In genomic region chr15:80674245-80674614, GRCh38 we compare ENCODE assay signal across 19 cellular contexts. TPM values are rescaled to one million over a fixed set of nuclear protein-coding genes. Genes with fewer than 3 reads are reported as not detected.
DNase-seq lines count a peak whose midpoint lies in the region; ATAC-seq and TF ChIP-seq lines count a peak whose summit lies in the region.
"Had no signal": no experiment of that assay in that cellular context is flagged by ENCODE, and none has a peak within 500 bp of the region (broad histone marks: within the 10 kb centered on the region; RNA-seq: fewer than 3 reads in every experiment).

No MANE protein-coding gene starts in this region.

- H3F3A ChIP-seq in PC-3 (ENCODE audit: low read length, unreplicated experiment), result no peaks in the 10 kb centered on the region

- intact Hi-C loops in PC-3 (cut with micrococcal nuclease), result no loop called here

- TF ChIP-seq CTCF in PC-3 (conservative IDR thresholded peaks at IDR 0.05; ENCODE audit: low read depth, low read length), result no peak
- no peak for TF ChIP-seq CTCF in fibroblast of mammary gland (conservative IDR thresholded peaks at IDR 0.05; ENCODE audit: control insufficient read depth, insufficient read depth, low read depth, low read length)
- TF ChIP-seq CTCF in GM10266 (IDR thresholded peaks at IDR 0.05; ENCODE audit: control insufficient read depth, insufficient read depth, low read depth, missing control alignments), result no peak

- no peaks in the 10 kb centered on the region for H3K9me3 Mint-ChIP-seq in effector memory CD8-positive, alpha-beta T cell
- H3K9me3 Mint-ChIP-seq: activated naive CD4-positive, alpha-beta T cell treated with anti-CD3 and anti-CD28 coated beads, Interleukin-2, amount 50 U/mL, for 24 hours; stimulated activated naive CD8-positive, alpha-beta T cell treated with anti-CD3 and anti-CD28 coated beads, Interleukin-15, Interleukin-2, amounts not matched to agents 100 ng/mL and 50 ng/mL, for 24 hours had no signal

- H3K9me2 ChIP-seq in PC-3 (replicated peaks; ENCODE audit: low read length), result no peaks in the 10 kb centered on the region

- ATAC-seq in GM21423 (IDR thresholded peaks at IDR 0.05; ENCODE audit: unreplicated experiment), result peak; percentile 50
- no peak; the same call in 1 of the 2 replicates for ATAC-seq in PC-3
- ATAC-seq in effector memory CD8-positive, alpha-beta T cell (replicated peaks), result no peak
- ATAC-seq in HG03571 (IDR thresholded peaks at IDR 0.05; ENCODE audit: unreplicated experiment), result no peak
- no peak for ATAC-seq in HG03460 (IDR thresholded peaks at IDR 0.05; ENCODE audit: unreplicated experiment)
- ATAC-seq: HCT116; lower lobe of right lung; naive thymus-derived CD4-positive, alpha-beta T cell had no signal

- CTCF ChIA-PET in PC-3 (lab: Charles Lee), result no interaction called here

- no peak overlapping the region for H3K4me2 ChIP-seq in PC-3 (ENCODE audit: low read length)

- H3K4me3 Mint-ChIP-seq in effector memory CD8-positive, alpha-beta T cell, result no peak overlapping the region
- H3K4me3 Mint-ChIP-seq: activated naive CD4-positive, alpha-beta T cell treated with anti-CD3 and anti-CD28 coated beads, Interleukin-2, amount 50 U/mL, for 24 hours; naive thymus-derived CD4-positive, alpha-beta T cell; stimulated activated naive CD8-positive, alpha-beta T cell treated with anti-CD3 and anti-CD28 coated beads, Interleukin-15, Interleukin-2, amounts not matched to agents 100 ng/mL and 50 ng/mL, for 24 hours had no signal

- no peak overlapping the region for H2AFZ ChIP-seq in PC-3 (ENCODE audit: low read length)

- H3K36me3 ChIP-seq in PC-3 (ENCODE audit: low read depth, low read length), result no peaks in the 10 kb centered on the region
- H3K36me3 ChIP-seq: cardiac muscle cell, lower lobe of right lung had no signal

- no peak overlapping the region for H3K9ac ChIP-seq in PC-3 (ENCODE audit: low read length)

- no peaks in the 10 kb centered on the region for H3K36me3 Mint-ChIP-seq in effector memory CD8-positive, alpha-beta T cell (ENCODE audit: insufficient read depth)
- H3K36me3 Mint-ChIP-seq: activated naive CD4-positive, alpha-beta T cell treated with anti-CD3 and anti-CD28 coated beads, Interleukin-2, amount 50 U/mL, for 24 hours; naive thymus-derived CD4-positive, alpha-beta T cell had no signal

- H3K4me3 ChIP-seq in PC-3 (ENCODE audit: low read length) (no peak overlapping the region), fibroblast of mammary gland (ENCODE audit: control insufficient read depth, low read depth, low read length) (no peak overlapping the region)
- H3K4me3 ChIP-seq: cardiac muscle cell, lower lobe of right lung had no signal

- no peaks in the 10 kb centered on the region for H3K79me2 ChIP-seq in PC-3 (ENCODE audit: low read length)

- H3K27me3 ChIP-seq in PC-3 (ENCODE audit: low read length), result no peaks in the 10 kb centered on the region
- H3K27me3 ChIP-seq: cardiac muscle cell had no signal

- peak; percentile 8 to 20 for DNase-seq in AML-193 (lab: John Stamatoyannopoulos, UW)
- no peak for DNase-seq in PC-3
- DNase-seq in fibroblast of mammary gland (ENCODE audit: low read depth), result peak; percentile 15
- no peak for DNase-seq in effector memory CD8-positive, alpha-beta T cell
- DNase-seq in GM10266 (ENCODE audit: extremely low spot score), result no peak
- DNase-seq: activated CD4-positive, alpha-beta T cell treated with anti-CD3 and anti-CD28 coated beads for 1 hour; KBM-7; lower lobe of right lung; naive thymus-derived CD4-positive, alpha-beta T cell; NCI-H1417; SHP77 treated with DMSO at 0.1 percent for 48 hours; T-helper 2 cell had no signal

- POLR2A ChIA-PET in PC-3 (lab: Charles Lee; ENCODE audit: unreplicated experiment), result no interaction called here

- H3K27ac Mint-ChIP-seq in effector memory CD8-positive, alpha-beta T cell, result no peak overlapping the region
- H3K27ac Mint-ChIP-seq: activated naive CD4-positive, alpha-beta T cell treated with anti-CD3 and anti-CD28 coated beads, Interleukin-2, amount 50 U/mL, for 24 hours; naive thymus-derived CD4-positive, alpha-beta T cell; stimulated activated naive CD8-positive, alpha-beta T cell treated with anti-CD3 and anti-CD28 coated beads, Interleukin-15, Interleukin-2, amounts not matched to agents 100 ng/mL and 50 ng/mL, for 24 hours had no signal

- H3K27ac ChIP-seq in PC-3 (ENCODE audit: low read length), result 0 out of 2 replicates have a peak overlapping the region, but pooled peaks have one; percentile 2
- H3K27ac ChIP-seq: cardiac muscle cell, lower lobe of right lung had no signal

- no peaks in the 10 kb centered on the region for H3K9me3 ChIP-seq in PC-3 (ENCODE audit: low read length)
- H3K9me3 ChIP-seq: lower lobe of right lung had no signal

- H3K27me3 Mint-ChIP-seq in effector memory CD8-positive, alpha-beta T cell, result peaks cover 45 to 67% of the 10 kb centered on the region in 2 donors

- H3K4me1 ChIP-seq in PC-3 (ENCODE audit: insufficient read depth, low read length), result peaks cover 50% of the 10 kb centered on the region

- no TSS peak for BruUV-seq in PC-3 (replicated peaks; lab: Mats Ljungman, UMichigan)

- no peaks in the 10 kb centered on the region for H3K4me1 Mint-ChIP-seq in effector memory CD8-positive, alpha-beta T cell (ENCODE audit: low read depth in 2 of 2)
- H3K4me1 Mint-ChIP-seq: activated naive CD4-positive, alpha-beta T cell treated with anti-CD3 and anti-CD28 coated beads, Interleukin-2, amount 50 U/mL, for 24 hours had no signal

- no peaks in the 10 kb centered on the region for H4K20me1 ChIP-seq in PC-3 (ENCODE audit: low read length)

RNA-seq across cellular contexts. Expression of gene ABHD17C, which starts 20.9 kb away (rescaled TPM):
- total RNA-seq in PC-3 (2014; rRNA removed), result 10.3 and 14.2 TPM in 2 replicates

Comparison
In these comparisons a context has a peak if more than half of its experiments do, and no peak if none do; other contexts are left out.
1. DNase-seq: peak in AML-193 (2 of 2) and fibroblast of mammary gland (single experiment); none in PC-3 (single experiment), effector memory CD8-positive, alpha-beta T cell (0 of 3) and GM10266 (single experiment).